In the genomic region with DNA sequence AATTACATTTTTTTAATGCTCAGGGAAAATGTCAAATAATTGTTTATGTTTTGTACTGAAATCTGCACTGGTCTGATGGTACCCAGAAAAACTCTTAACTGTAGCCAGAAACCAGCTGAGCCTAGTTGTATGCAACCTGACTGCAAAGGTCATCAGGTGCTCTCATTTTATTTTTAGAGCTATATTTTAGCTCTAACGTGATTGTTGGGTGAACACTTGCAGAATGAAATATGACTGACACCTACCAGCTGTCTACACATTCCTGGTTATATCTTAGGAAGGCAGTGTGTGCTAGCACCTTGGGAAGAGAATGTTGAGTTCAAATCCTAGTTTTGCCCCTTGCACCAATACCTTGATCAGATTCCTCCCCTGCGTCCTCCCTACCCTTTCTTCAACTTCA, we compare ENCODE assay signal across 12 cellular contexts. TPM values are rescaled to one million over a fixed set of nuclear protein-coding genes. Genes with fewer than 3 reads are reported as not detected.
A peak's percentile ranks its signal among the peaks of the same experiment; 100 is the strongest.
DNase-seq lines count a peak whose midpoint lies in the region; ATAC-seq and TF ChIP-seq lines count a peak whose summit lies in the region.
"Had no signal": no experiment of that assay in that cellular context is flagged by ENCODE, and none has a peak within 500 bp of the region (broad histone marks: within the 10 kb centered on the region; RNA-seq: fewer than 3 reads in every experiment).

No MANE protein-coding gene starts in this region.

- no peak overlapping the region for H3K18ac ChIP-seq in trophoblast cell (ENCODE audit: low read length)

- no peak overlapping the region for H4K91ac ChIP-seq in trophoblast cell (ENCODE audit: low read depth, low read length)

- DNase-seq in right lobe of liver, result no peak
- peak; percentile 51 for DNase-seq in OCI-LY7 (ENCODE audit: low spot score)
- no peak for DNase-seq in effector memory CD4-positive, alpha-beta T cell
- no peak for DNase-seq in trophoblast cell
- DNase-seq in colonic mucosa, result no peak
- DNase-seq: COR-L47; midbrain; NCI-H446 treated with DMSO at 0.1 percent for 48 hours; stimulated activated CD4-positive, alpha-beta T cell treated with anti-CD3 and anti-CD28 coated beads, Interleukin-2, amount 100 ng/mL, for 48 hours had no signal

- H3K23ac ChIP-seq in trophoblast cell (ENCODE audit: low read length), result no peak overlapping the region

- H3K9me2 ChIP-seq in OCI-LY7 (ENCODE audit: insufficient read depth, low read length), result no peaks in the 10 kb centered on the region

- H3K4me2 ChIP-seq in OCI-LY7 (ENCODE audit: low read length) (peak overlapping the region; percentile 80), trophoblast cell (ENCODE audit: low read length) (no peak overlapping the region)

- no peak overlapping the region for H2BK120ac ChIP-seq in trophoblast cell (ENCODE audit: insufficient read depth, low read length, poor library complexity)

- POLR2A ChIA-PET in OCI-LY7 (lab: Charles Lee), result interaction anchor here (0.7 to 7.8 kb wide), 11 partner anchors 9 to 428 kb away, joined by 3 to 91 read pairs (median 6); no protein-coding TSS in a partner anchor

- H3K4ac ChIP-seq in trophoblast cell (ENCODE audit: low read depth, low read length), result no peak overlapping the region

- H3K9me3 ChIP-seq in liver (ENCODE audit: control insufficient read depth in 4 of 4, low read length in 3 of 4) (no peaks in the 10 kb centered on the region), right lobe of liver (no peaks in the 10 kb centered on the region), OCI-LY7 (ENCODE audit: low read length) (no peaks in the 10 kb centered on the region), trophoblast cell (ENCODE audit: insufficient read depth, low read depth, low read length) (no peaks in the 10 kb centered on the region), colonic mucosa (no peaks in the 10 kb centered on the region)
- no peaks in the 10 kb centered on the region for H3K9me3 ChIP-seq in effector memory CD4-positive, alpha-beta T cell (ENCODE audit: control insufficient read depth, low read length)

- intact Hi-C loops in right lobe of liver (cut with DNase I) (no loop called here), OCI-LY7 (cut with micrococcal nuclease; ENCODE audit: unreplicated experiment) (loop anchor here (1.0 kb wide), 1 partner anchor 16 kb away; no protein-coding TSS in a partner anchor), colonic mucosa (cut with DNase I) (no loop called here)

- H2BK5ac ChIP-seq in trophoblast cell (ENCODE audit: low read depth, low read length, poor library complexity), result no peak overlapping the region

- H3K79me1 ChIP-seq in trophoblast cell (ENCODE audit: low read length), result no peaks in the 10 kb centered on the region

- H3K4me3 ChIP-seq in liver (ENCODE audit: low read depth in 1 of 3, low read length in 3 of 3) (no peak overlapping the region), right lobe of liver (no peak overlapping the region), OCI-LY7 (ENCODE audit: low read depth, low read length, poor library complexity, severe bottlenecking) (peak overlapping the region; percentile 24), trophoblast cell (ENCODE audit: low read depth, low read length) (no peak overlapping the region), colonic mucosa (no peak overlapping the region)
- H3K4me3 ChIP-seq in effector memory CD4-positive, alpha-beta T cell (ENCODE audit: insufficient read depth, low read depth, low read length, poor library complexity, severe bottlenecking), result no peak overlapping the region

- H4K20me1 ChIP-seq in OCI-LY7 (ENCODE audit: insufficient read depth, low read length), result no peaks in the 10 kb centered on the region

- TF ChIP-seq POLR2A in right lobe of liver (IDR thresholded peaks at IDR 0.05), result no peak

- no peak overlapping the region for H3K14ac ChIP-seq in trophoblast cell (ENCODE audit: low read length)

- no peak overlapping the region for H2BK12ac ChIP-seq in trophoblast cell (ENCODE audit: low read length)

- H3K4me1 ChIP-seq in liver (ENCODE audit: control insufficient read depth in 4 of 4, insufficient read depth in 4 of 4, low read length in 3 of 4) (peaks cover 26 to 72% (median 60%) of the 10 kb centered on the region in 4 donors), right lobe of liver (peaks cover 3 to 88% (median 31%) of the 10 kb centered on the region in 4 donors), OCI-LY7 (ENCODE audit: insufficient read depth, low read length, poor library complexity, severe bottlenecking) (peaks cover 87% of the 10 kb centered on the region), trophoblast cell (ENCODE audit: control insufficient read depth in 1 of 2, insufficient read depth in 2 of 2, low read length in 2 of 2) (no peaks in the 10 kb centered on the region), colonic mucosa (peaks cover 21% of the 10 kb centered on the region)
- H3K4me1 ChIP-seq in effector memory CD4-positive, alpha-beta T cell (ENCODE audit: control insufficient read depth, insufficient read depth, low read length, poor library complexity, severe bottlenecking), result peaks cover 75% of the 10 kb centered on the region

- WGBS in liver, result 48% methylated on average over 2 of the region's 2 CpGs
- 17% methylated on average over 2 of the region's 2 CpGs for WGBS in right lobe of liver (ENCODE audit: insufficient coverage, low coverage, low lambda C conversion rate, missing lambda C conversion rate)
- no CpG with 5 or more reads among the region's 2 CpGs for WGBS in trophoblast cell (ENCODE audit: extremely low coverage, insufficient coverage, insufficient read length)

- TF ChIP-seq CTCF in liver (IDR thresholded peaks at IDR 0.05; ENCODE audit: low read depth, low read length, missing input control), result no peak
- TF ChIP-seq CTCF in right lobe of liver (IDR thresholded peaks at IDR 0.05), result no peak
- TF ChIP-seq CTCF in OCI-LY7 (conservative IDR thresholded peaks at IDR 0.05; ENCODE audit: low read length), result no peak
- no peak for TF ChIP-seq CTCF in colonic mucosa (IDR thresholded peaks at IDR 0.05)

- BruUV-seq in OCI-LY7 (replicated peaks; lab: Mats Ljungman, UMichigan), result no TSS peak

- no peak overlapping the region for H2AK5ac ChIP-seq in trophoblast cell (ENCODE audit: low read length)

- H2AFZ ChIP-seq in OCI-LY7 (ENCODE audit: low read length), result peak overlapping the region; percentile 27; the same call in 1 of the 2 replicates
- H2AFZ ChIP-seq in trophoblast cell (ENCODE audit: insufficient read depth, low read length, poor library complexity), result no peak overlapping the region

- H4K12ac ChIP-seq in trophoblast cell (ENCODE audit: low read depth, low read length), result no peak overlapping the region

- H3K27me3 ChIP-seq in liver (ENCODE audit: control insufficient read depth in 4 of 4, insufficient read depth in 4 of 4, low read length in 3 of 4) (no peaks in the 10 kb centered on the region), right lobe of liver (no peaks in the 10 kb centered on the region), trophoblast cell (ENCODE audit: insufficient read depth, low read length) (no peaks in the 10 kb centered on the region), colonic mucosa (no peaks in the 10 kb centered on the region)
- H3K27me3 ChIP-seq in effector memory CD4-positive, alpha-beta T cell (replicated peaks; ENCODE audit: control insufficient read depth, insufficient read depth, low read length, poor library complexity, severe bottlenecking), result no peaks in the 10 kb centered on the region

- ATAC-seq in right lobe of liver, result no peak
- ATAC-seq in HG03095 (IDR thresholded peaks at IDR 0.05; ENCODE audit: unreplicated experiment), result no peak
- ATAC-seq in GM21529 (IDR thresholded peaks at IDR 0.05; ENCODE audit: unreplicated experiment), result no peak

- H4K8ac ChIP-seq in trophoblast cell (ENCODE audit: low read depth, low read length), result no peak overlapping the region

- peak overlapping the region; percentile 37 to 77 for H3K27ac ChIP-seq in liver (ENCODE audit: low read depth in 1 of 2, low read length in 2 of 2)
- peak overlapping the region in 1 of 3 donors; percentile 64 for H3K27ac ChIP-seq in right lobe of liver
- peak overlapping the region; percentile 85 for H3K27ac ChIP-seq in OCI-LY7 (ENCODE audit: low read depth, low read length, poor library complexity, severe bottlenecking)
- H3K27ac ChIP-seq in effector memory CD4-positive, alpha-beta T cell (ENCODE audit: insufficient read depth, low read length, poor library complexity, severe bottlenecking), result peak overlapping the region; percentile 67
- no peak overlapping the region for H3K27ac ChIP-seq in trophoblast cell (ENCODE audit: low read depth, low read length)
- no peak overlapping the region for H3K27ac ChIP-seq in colonic mucosa

- CTCF ChIA-PET in OCI-LY7 (lab: Charles Lee; ENCODE audit: unreplicated experiment), result interaction anchor here (1.8 kb wide), 1 partner anchor 10 kb away, joined by 9 read pairs; no protein-coding TSS in a partner anchor

- TF ChIP-seq RAD21 in liver (IDR thresholded peaks at IDR 0.05), result no peak

- H3K79me2 ChIP-seq in OCI-LY7 (ENCODE audit: insufficient read depth, low read depth, low read length), result peaks cover 12% of the 10 kb centered on the region; the same call in 1 of the 2 replicates
- no peaks in the 10 kb centered on the region for H3K79me2 ChIP-seq in trophoblast cell (ENCODE audit: control insufficient read depth, insufficient read depth, low read length, poor library complexity)

- no peaks in the 10 kb centered on the region for H3K36me3 ChIP-seq in liver (ENCODE audit: control insufficient read depth in 4 of 4, insufficient read depth in 3 of 4, low read depth in 1 of 4, low read length in 3 of 4)
- no peaks in the 10 kb centered on the region for H3K36me3 ChIP-seq in right lobe of liver
- H3K36me3 ChIP-seq in OCI-LY7 (ENCODE audit: insufficient read depth, low read length), result no peaks in the 10 kb centered on the region
- no peaks in the 10 kb centered on the region for H3K36me3 ChIP-seq in effector memory CD4-positive, alpha-beta T cell (ENCODE audit: control insufficient read depth, insufficient read depth, low read length)
- no peaks in the 10 kb centered on the region for H3K36me3 ChIP-seq in trophoblast cell (ENCODE audit: control insufficient read depth in 1 of 2, insufficient read depth in 2 of 2, low read length in 2 of 2)
- no peaks in the 10 kb centered on the region for H3K36me3 ChIP-seq in colonic mucosa

- H3K9ac ChIP-seq in liver (ENCODE audit: low read depth in 1 of 2, low read length in 2 of 2), result peak overlapping the region in 1 of 2 donors; percentile 2
- H3K9ac ChIP-seq in trophoblast cell (ENCODE audit: low read length), result no peak overlapping the region
- H3K9ac ChIP-seq in colonic mucosa (ENCODE audit: low read depth in 2 of 2, low read length in 2 of 2), result no peak overlapping the region

TF ChIP-seq in liver, 16 proteins besides CTCF, POLR2A, EP300 and RAD21 (continues in another document):
- TF ChIP-seq RXRA (IDR thresholded peaks at IDR 0.05) (no peak), YY1 (IDR thresholded peaks at IDR 0.05) (no peak)
- TF ChIP-seq, protein P1, sequence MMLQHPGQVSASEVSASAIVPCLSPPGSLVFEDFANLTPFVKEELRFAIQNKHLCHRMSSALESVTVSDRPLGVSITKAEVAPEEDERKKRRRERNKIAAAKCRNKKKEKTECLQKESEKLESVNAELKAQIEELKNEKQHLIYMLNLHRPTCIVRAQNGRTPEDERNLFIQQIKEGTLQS (IDR thresholded peaks at IDR 0.05), result no peak

RNA-seq across cellular contexts. Expression of a gene that starts 23.6 kb away (rescaled TPM):
- total RNA-seq in liver (10 to 100 TPM; 23.3 to 24.7 TPM), right lobe of liver (10 to 100 TPM; 12.5 to 33.0 (median 19.8) TPM), OCI-LY7 (2022) (24.9 and 28.3 TPM in 2 replicates), colonic mucosa (10 to 100 TPM; 37.5 to 45.7 TPM)
- 1 to 10 TPM; 4.1 to 5.8 TPM for polyA plus RNA-seq in liver
- 4.5 and 5.4 TPM in 2 replicates for total RNA-seq in OCI-LY7 (2014; rRNA removed; shearing (Covaris generic))
- polyA plus RNA-seq in trophoblast cell (2013), result 5.4 TPM in 2 replicates

Comparison
In these comparisons a context has a peak if more than half of its experiments do, and no peak if none do; other contexts are left out.
1. H3K27ac ChIP-seq: peak in liver (2 of 2), OCI-LY7 (single experiment) and effector memory CD4-positive, alpha-beta T cell (single experiment); none in trophoblast cell (single experiment) and colonic mucosa (single experiment).